16 cellular contexts compared by ENCODE assay signal in genomic region chr15:60529332-60529731, GRCh38.
"Had no signal": no experiment of that assay in that cellular context is flagged by ENCODE, and none has a peak within 500 bp of the region (broad histone marks: within the 10 kb centered on the region; RNA-seq: fewer than 3 reads in every experiment).

No MANE protein-coding gene starts in this region.

- H3K4me3 Mint-ChIP-seq: activated CD4-positive, alpha-beta T cell treated with anti-CD3 and anti-CD28 coated beads for 36 hours; activated CD8-positive, alpha-beta T cell treated with anti-CD3 and anti-CD28 coated beads, Interleukin-2, amount 10 ng/mL, durations not matched to agents 7 days and 5 days; naive B cell had no signal

- H3K27ac Mint-ChIP-seq: progenitor cell of endocrine pancreas had no signal

- ATAC-seq: activated CD8-positive, alpha-beta T cell treated with anti-CD3 and anti-CD28 coated beads, Interleukin-2, amount 10 ng/mL, durations not matched to agents 7 days and 5 days had no signal

- H3K9me3 Mint-ChIP-seq: activated naive CD4-positive, alpha-beta T cell treated with anti-CD3 and anti-CD28 coated beads, Interleukin-2, amount 50 U/mL, for 72 hours; naive B cell had no signal

- H3K9me3 ChIP-seq: esophagus squamous epithelium, sigmoid colon, upper lobe of left lung had no signal

- H3K36me3 ChIP-seq: brain microvascular endothelial cell, sigmoid colon had no signal

- H3K4me3 ChIP-seq: esophagus squamous epithelium, sigmoid colon, upper lobe of left lung had no signal

- H3K27me3 Mint-ChIP-seq: activated CD4-positive, alpha-beta T cell treated with anti-CD3 and anti-CD28 coated beads for 36 hours; naive B cell; progenitor cell of endocrine pancreas had no signal

- DNase-seq: activated CD4-positive, alpha-beta T cell treated with anti-CD3 and anti-CD28 coated beads for 36 hours; activated CD8-positive, alpha-beta memory T cell treated with anti-CD3 and anti-CD28 coated beads, Interleukin-2, amount 50 U/mL, for 48 hours; activated CD8-positive, alpha-beta T cell treated with anti-CD3 and anti-CD28 coated beads, Interleukin-2, amount 10 ng/mL, durations not matched to agents 7 days and 5 days; brain microvascular endothelial cell; esophagus squamous epithelium; foreskin melanocyte; head of caudate nucleus; naive B cell; nucleus accumbens; sigmoid colon; stimulated activated CD4-positive, alpha-beta T cell treated with anti-CD3 and anti-CD28 coated beads, Interleukin-2, amount 100 ng/mL, for 24 hours; T1000; upper lobe of left lung; WERI-Rb-1 had no signal

- H3K27ac ChIP-seq: brain microvascular endothelial cell, esophagus squamous epithelium, sigmoid colon, upper lobe of left lung, WERI-Rb-1 had no signal

- H3K27me3 ChIP-seq: brain microvascular endothelial cell, esophagus squamous epithelium, sigmoid colon, upper lobe of left lung had no signal
